In the genomic region with DNA sequence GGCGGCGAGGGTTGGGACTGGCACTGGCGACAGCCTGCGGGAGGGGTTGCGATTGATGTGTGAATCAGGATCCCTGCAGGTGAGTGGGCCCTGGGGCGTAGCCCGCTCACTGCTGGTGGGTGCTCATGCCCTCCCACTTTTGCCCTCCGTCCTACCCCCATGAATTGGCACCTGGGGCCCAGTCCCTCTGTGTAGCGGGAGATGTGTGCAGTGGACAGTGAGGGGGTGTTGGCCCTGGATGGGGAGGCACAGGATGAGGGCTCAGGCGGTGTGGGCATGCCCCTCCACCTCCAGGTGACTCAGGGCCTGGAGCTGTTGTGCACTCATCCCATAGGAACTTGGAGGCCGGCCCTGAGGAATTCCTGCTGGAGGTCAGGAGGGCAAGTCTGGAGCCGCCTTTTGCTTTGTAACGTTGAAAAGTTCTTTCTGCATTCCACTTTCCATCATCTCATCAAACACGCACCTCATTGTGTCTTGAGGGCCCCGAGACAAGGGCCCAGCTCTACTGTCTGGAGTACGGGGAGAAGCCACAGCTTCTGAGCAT, we compare ENCODE assay signal across 11 cellular contexts. TPM values are rescaled to one million over a fixed set of nuclear protein-coding genes. Genes with fewer than 3 reads are reported as not detected.
DNase-seq lines count a peak whose midpoint lies in the region; ATAC-seq, FAIRE-seq and TF ChIP-seq lines count a peak whose summit lies in the region.
"Had no signal": no experiment of that assay in that cellular context is flagged by ENCODE, and none has a peak within 500 bp of the region (broad histone marks: within the 10 kb centered on the region; RNA-seq: fewer than 3 reads in every experiment).

No MANE protein-coding gene starts in this region.

- no peak for TF ChIP-seq CTCF in HepG2 (CRISPR knock-in tag; IDR thresholded peaks at IDR 0.05)

- H3K4me1 ChIP-seq in HepG2 (ENCODE audit: insufficient read depth, low read length): peaks cover 28% of the 10 kb centered on the region

- H3K79me2 ChIP-seq in HepG2 (ENCODE audit: insufficient read depth, low read length): no peaks in the 10 kb centered on the region

- peaks cover 4 to 78% of the 10 kb centered on the region in 2 experiments for H3K27me3 ChIP-seq in HepG2 (ENCODE audit: control insufficient read depth in 1 of 2, insufficient read depth in 2 of 2, low read length in 2 of 2)

- no peak overlapping the region for H2AFZ ChIP-seq in HepG2 (ENCODE audit: low read length)

- 47% methylated on average over 12 of the region's 16 CpGs for WGBS in HepG2 (ENCODE audit: low lambda C conversion rate)

- no peak for TF ChIP-seq EP300 in HepG2 (IDR thresholded peaks at IDR 0.05; ENCODE audit: low read depth in 2 of 2, low read length in 2 of 2)
- TF ChIP-seq EP300 in HepG2 (CRISPR knock-in tag; IDR thresholded peaks at IDR 0.05; ENCODE audit: borderline replicate concordance): no peak

- no peak overlapping the region for H3K9ac ChIP-seq in HepG2 (ENCODE audit: insufficient read depth, low read depth, low read length)

- H3K36me3 ChIP-seq in HepG2 (replicated peaks in 1 of 2; ENCODE audit: control insufficient read depth in 1 of 2, insufficient read depth in 2 of 2, low read length in 2 of 2): no peaks in the 10 kb centered on the region

- no peak overlapping the region for H3K4me3 ChIP-seq in HepG2 (replicated peaks in 1 of 3; ENCODE audit: insufficient read depth in 1 of 3, low read depth in 2 of 3, low read length in 3 of 3)

- intact Hi-C loops in HepG2 (cut with micrococcal nuclease; ENCODE audit: unreplicated experiment): no loop called here

- H3K27ac ChIP-seq in caudate nucleus (ENCODE audit: low read depth, low read length) (peak overlapping the region; percentile 13), HepG2 (ENCODE audit: extremely low read length, insufficient read depth, low read length) (no peak overlapping the region)
- H3K27ac ChIP-seq: C4-2B had no signal

- no peaks in the 10 kb centered on the region for H3K9me3 ChIP-seq in HepG2 (ENCODE audit: low read length)

- BruUV-seq in HepG2 (replicated peaks; lab: Mats Ljungman, UMichigan): no TSS peak

- no peak for FAIRE-seq in HepG2 (lab: Jason Lieb, UNC)

- in situ Hi-C loops in HepG2 (cut with HindIII; ENCODE audit: extremely low pct_ligation_motif_present, low pct_unique_long_range_greater_than_20kb): no loop called here

- POLR2A ChIA-PET in HepG2 (lab: Yijun Ruan, JAX): interaction anchor here (0.6 kb wide), 1 partner anchor 220 kb away, joined by 4 read pairs; the partner anchor contains the start of gene NES

- TF ChIP-seq POLR2A in HepG2 (IDR thresholded peaks at IDR 0.05; ENCODE audit: insufficient read depth in 1 of 2, low read depth in 2 of 2, low read length in 2 of 2): no peak

- H3K4me2 ChIP-seq in HepG2 (ENCODE audit: low read depth, low read length): no peak overlapping the region

- no peak for TF ChIP-seq RAD21 in HepG2 (CRISPR knock-in tag; IDR thresholded peaks at IDR 0.05)

- no peaks in the 10 kb centered on the region for H4K20me1 ChIP-seq in HepG2 (ENCODE audit: insufficient read depth, low read length)

- DNase-seq in 8988T: peak; percentile 99
- DNase-seq in HT-29 (ENCODE audit: low spot score): peak; percentile 28
- DNase-seq in caudate nucleus (lab: John Stamatoyannopoulos, UW): no peak
- DNase-seq in HepG2 (ENCODE audit: low spot score): peak; percentile 53
- DNase-seq in GM19238 (ENCODE audit: insufficient read length, low spot score): no peak
- no peak for DNase-seq in foreskin melanocyte
- DNase-seq: activated T-cell treated with anti-CD3 and anti-CD28 coated beads, Interleukin-2, amount 50 U/mL, for 72 hours had no signal

- CTCF ChIA-PET in HepG2 (lab: Yijun Ruan, JAX; ENCODE audit: low intra/inter-chr PET ratio, low total read pairs): no interaction called here

- ATAC-seq in HepG2 (no peak), HG02642 (IDR thresholded peaks at IDR 0.05; ENCODE audit: poor library complexity, unreplicated experiment) (no peak), GM18868 (IDR thresholded peaks at IDR 0.05; ENCODE audit: unreplicated experiment) (no peak)
- ATAC-seq: activated T-cell treated with anti-CD3 and anti-CD28 coated beads, Interleukin-2, amount 50 U/mL, for 72 hours had no signal

RNA-seq across cellular contexts. Expression of gene PEAR1, which starts 3.0 kb away (rescaled TPM):
- total RNA-seq in HT-29 (2014; rRNA removed; shearing (Covaris generic)): 1.2 and 1.4 TPM in 2 replicates
- 0.06 and 0.27 TPM in 2 replicates for total RNA-seq in HepG2 (2016; rRNA removed; fragmentation: Illumina TruSeq; extraction: Trizol)
- total RNA-seq in HepG2 (2016; cell fraction: cytosol; rRNA removed; fragmentation: Illumina TruSeq; extraction: Trizol; ENCODE audit: low read depth): not detected in 2 replicates
- 0.09 TPM in 1 of 2 replicates, not detected in the other for total RNA-seq in HepG2 (2016; cell fraction: insoluble cytoplasmic fraction; rRNA removed; fragmentation: Illumina TruSeq; extraction: Trizol)
- 0.07 TPM in 1 of 2 replicates, not detected in the other for total RNA-seq in HepG2 (2016; cell fraction: membrane; rRNA removed; fragmentation: Illumina TruSeq; extraction: Trizol)
- not detected in 2 replicates for total RNA-seq in HepG2 (2016; cell fraction: nucleus; rRNA removed; fragmentation: Illumina TruSeq; extraction: Trizol)
- polyA plus RNA-seq in HepG2 (2011; rRNA removed): 0.39 and 0.41 TPM in 2 replicates
- polyA plus RNA-seq in HepG2 (2011; cell fraction: cytosol; rRNA removed): 0.12 and 0.20 TPM in 2 replicates
- polyA plus RNA-seq in HepG2 (2011; cell fraction: nucleus; rRNA removed): 1.7 and 2.6 TPM in 2 replicates
- polyA plus RNA-seq in HepG2 (2012): 0.03 and 0.21 TPM in 2 replicates
- 0.10 TPM in 1 of 2 replicates, not detected in the other for polyA plus RNA-seq in HepG2 (2016; cell fraction: cytosol; fragmentation: Illumina TruSeq; extraction: Trizol; ENCODE audit: low read depth)
- polyA plus RNA-seq in HepG2 (2016; cell fraction: insoluble cytoplasmic fraction; fragmentation: Illumina TruSeq; extraction: Trizol; ENCODE audit: low read depth): not detected in 2 replicates
- 0.06 and 0.17 TPM in 2 replicates for polyA plus RNA-seq in HepG2 (2016; cell fraction: membrane; fragmentation: Illumina TruSeq; extraction: Trizol; ENCODE audit: low read depth)
- polyA plus RNA-seq in HepG2 (2016; cell fraction: nucleus; fragmentation: Illumina TruSeq; extraction: Trizol; ENCODE audit: insufficient read depth, low read depth): 0.79 and 1.1 TPM in 2 replicates
- 0.20 and 0.98 TPM in 2 replicates for polyA minus RNA-seq in HepG2 (2011; rRNA and poly(A)+ RNA removed; ENCODE audit: low replicate concordance)
- not detected in 2 replicates for polyA minus RNA-seq in HepG2 (2011; cell fraction: cytosol; rRNA and poly(A)+ RNA removed)
- polyA minus RNA-seq in HepG2 (2011; cell fraction: nucleus; rRNA and poly(A)+ RNA removed): 0.13 and 0.50 TPM in 2 replicates

RNA-seq across cellular contexts. Expression of gene LRRC71, which starts 23.9 kb away (rescaled TPM):
- not detected in 2 replicates for total RNA-seq in HT-29 (2014; rRNA removed; shearing (Covaris generic))
- not detected in 2 replicates for total RNA-seq in HepG2 (2016; rRNA removed; fragmentation: Illumina TruSeq; extraction: Trizol)
- not detected in 2 replicates for total RNA-seq in HepG2 (2016; cell fraction: cytosol; rRNA removed; fragmentation: Illumina TruSeq; extraction: Trizol; ENCODE audit: low read depth)
- total RNA-seq in HepG2 (2016; cell fraction: insoluble cytoplasmic fraction; rRNA removed; fragmentation: Illumina TruSeq; extraction: Trizol): not detected in 2 replicates
- total RNA-seq in HepG2 (2016; cell fraction: membrane; rRNA removed; fragmentation: Illumina TruSeq; extraction: Trizol): not detected in 2 replicates
- not detected in 2 replicates for total RNA-seq in HepG2 (2016; cell fraction: nucleus; rRNA removed; fragmentation: Illumina TruSeq; extraction: Trizol)
- not detected in 2 replicates for polyA plus RNA-seq in HepG2 (2011; rRNA removed)
- not detected in 2 replicates for polyA plus RNA-seq in HepG2 (2011; cell fraction: cytosol; rRNA removed)
- polyA plus RNA-seq in HepG2 (2011; cell fraction: nucleus; rRNA removed): not detected in 2 replicates
- polyA plus RNA-seq in HepG2 (2012): not detected in 2 replicates
- polyA plus RNA-seq in HepG2 (2016; cell fraction: cytosol; fragmentation: Illumina TruSeq; extraction: Trizol; ENCODE audit: low read depth): not detected in 2 replicates
- not detected in 2 replicates for polyA plus RNA-seq in HepG2 (2016; cell fraction: insoluble cytoplasmic fraction; fragmentation: Illumina TruSeq; extraction: Trizol; ENCODE audit: low read depth)
- not detected in 2 replicates for polyA plus RNA-seq in HepG2 (2016; cell fraction: membrane; fragmentation: Illumina TruSeq; extraction: Trizol; ENCODE audit: low read depth)
- polyA plus RNA-seq in HepG2 (2016; cell fraction: nucleus; fragmentation: Illumina TruSeq; extraction: Trizol; ENCODE audit: insufficient read depth, low read depth): not detected in 2 replicates
- polyA minus RNA-seq in HepG2 (2011; rRNA and poly(A)+ RNA removed; ENCODE audit: low replicate concordance): not detected in 2 replicates
- not detected in 2 replicates for polyA minus RNA-seq in HepG2 (2011; cell fraction: cytosol; rRNA and poly(A)+ RNA removed)
- polyA minus RNA-seq in HepG2 (2011; cell fraction: nucleus; rRNA and poly(A)+ RNA removed): not detected in 2 replicates
- total RNA-seq: activated T-cell treated with anti-CD3 and anti-CD28 coated beads, Interleukin-2, amount 50 U/mL, for 72 hours; mononuclear cell had no signal

RNA-seq across cellular contexts. Expression of gene NTRK1, which starts 35.9 kb away (rescaled TPM):
- total RNA-seq in HT-29 (2014; rRNA removed; shearing (Covaris generic)): not detected in 2 replicates
- total RNA-seq in HepG2 (2016; rRNA removed; fragmentation: Illumina TruSeq; extraction: Trizol): not detected in 2 replicates
- total RNA-seq in HepG2 (2016; cell fraction: cytosol; rRNA removed; fragmentation: Illumina TruSeq; extraction: Trizol; ENCODE audit: low read depth): not detected in 2 replicates
- not detected in 2 replicates for total RNA-seq in HepG2 (2016; cell fraction: insoluble cytoplasmic fraction; rRNA removed; fragmentation: Illumina TruSeq; extraction: Trizol)
- not detected in 2 replicates for total RNA-seq in HepG2 (2016; cell fraction: membrane; rRNA removed; fragmentation: Illumina TruSeq; extraction: Trizol)
- not detected in 2 replicates for total RNA-seq in HepG2 (2016; cell fraction: nucleus; rRNA removed; fragmentation: Illumina TruSeq; extraction: Trizol)
- not detected in 2 replicates for polyA plus RNA-seq in HepG2 (2011; rRNA removed)
- polyA plus RNA-seq in HepG2 (2011; cell fraction: cytosol; rRNA removed): not detected in 2 replicates
- polyA plus RNA-seq in HepG2 (2011; cell fraction: nucleus; rRNA removed): not detected in 2 replicates
- not detected in 2 replicates for polyA plus RNA-seq in HepG2 (2012)
- not detected in 2 replicates for polyA plus RNA-seq in HepG2 (2016; cell fraction: cytosol; fragmentation: Illumina TruSeq; extraction: Trizol; ENCODE audit: low read depth)
- polyA plus RNA-seq in HepG2 (2016; cell fraction: insoluble cytoplasmic fraction; fragmentation: Illumina TruSeq; extraction: Trizol; ENCODE audit: low read depth): not detected in 2 replicates
- polyA plus RNA-seq in HepG2 (2016; cell fraction: membrane; fragmentation: Illumina TruSeq; extraction: Trizol; ENCODE audit: low read depth): not detected in 2 replicates
- not detected in 2 replicates for polyA plus RNA-seq in HepG2 (2016; cell fraction: nucleus; fragmentation: Illumina TruSeq; extraction: Trizol; ENCODE audit: insufficient read depth, low read depth)
- 0.08 and 0.19 TPM in 2 replicates for polyA minus RNA-seq in HepG2 (2011; rRNA and poly(A)+ RNA removed; ENCODE audit: low replicate concordance)
- polyA minus RNA-seq in HepG2 (2011; cell fraction: cytosol; rRNA and poly(A)+ RNA removed): not detected in 2 replicates
- not detected in 2 replicates for polyA minus RNA-seq in HepG2 (2011; cell fraction: nucleus; rRNA and poly(A)+ RNA removed)

RNA-seq across cellular contexts. Expression of gene INSRR, which starts 37.6 kb away (rescaled TPM):
- 0.03 TPM in 1 of 2 replicates, not detected in the other for total RNA-seq in HT-29 (2014; rRNA removed; shearing (Covaris generic))
- not detected in 2 replicates for total RNA-seq in HepG2 (2016; rRNA removed; fragmentation: Illumina TruSeq; extraction: Trizol)
- total RNA-seq in HepG2 (2016; cell fraction: cytosol; rRNA removed; fragmentation: Illumina TruSeq; extraction: Trizol; ENCODE audit: low read depth): not detected in 2 replicates
- total RNA-seq in HepG2 (2016; cell fraction: insoluble cytoplasmic fraction; rRNA removed; fragmentation: Illumina TruSeq; extraction: Trizol): not detected in 2 replicates
- not detected in 2 replicates for total RNA-seq in HepG2 (2016; cell fraction: membrane; rRNA removed; fragmentation: Illumina TruSeq; extraction: Trizol)
- total RNA-seq in HepG2 (2016; cell fraction: nucleus; rRNA removed; fragmentation: Illumina TruSeq; extraction: Trizol): not detected in 2 replicates
- polyA plus RNA-seq in HepG2 (2011; rRNA removed): not detected in 2 replicates
- not detected in 2 replicates for polyA plus RNA-seq in HepG2 (2011; cell fraction: cytosol; rRNA removed)
- not detected in 2 replicates for polyA plus RNA-seq in HepG2 (2011; cell fraction: nucleus; rRNA removed)
- not detected in 2 replicates for polyA plus RNA-seq in HepG2 (2012)
- not detected in 2 replicates for polyA plus RNA-seq in HepG2 (2016; cell fraction: cytosol; fragmentation: Illumina TruSeq; extraction: Trizol; ENCODE audit: low read depth)
- polyA plus RNA-seq in HepG2 (2016; cell fraction: insoluble cytoplasmic fraction; fragmentation: Illumina TruSeq; extraction: Trizol; ENCODE audit: low read depth): not detected in 2 replicates
- not detected in 2 replicates for polyA plus RNA-seq in HepG2 (2016; cell fraction: membrane; fragmentation: Illumina TruSeq; extraction: Trizol; ENCODE audit: low read depth)
- not detected in 2 replicates for polyA plus RNA-seq in HepG2 (2016; cell fraction: nucleus; fragmentation: Illumina TruSeq; extraction: Trizol; ENCODE audit: insufficient read depth, low read depth)
- not detected in 2 replicates for polyA minus RNA-seq in HepG2 (2011; rRNA and poly(A)+ RNA removed; ENCODE audit: low replicate concordance)
- not detected in 2 replicates for polyA minus RNA-seq in HepG2 (2011; cell fraction: cytosol; rRNA and poly(A)+ RNA removed)
- polyA minus RNA-seq in HepG2 (2011; cell fraction: nucleus; rRNA and poly(A)+ RNA removed): not detected in 2 replicates
- total RNA-seq: mononuclear cell had no signal

Comparison
In these comparisons a context has a peak if more than half of its experiments do, and no peak if none do; other contexts are left out.
1. DNase-seq: peak in 8988T (single experiment), HT-29 (single experiment) and HepG2 (single experiment); none in caudate nucleus (0 of 61), GM19238 (single experiment) and foreskin melanocyte (single experiment).